21 cellular contexts compared by ENCODE assay signal in genomic region chr2:4024561-4024960, GRCh38.
"Had no signal": no experiment of that assay in that cellular context is flagged by ENCODE, and none has a peak within 500 bp of the region (broad histone marks: within the 10 kb centered on the region; RNA-seq: fewer than 3 reads in every experiment).

No MANE protein-coding gene starts in this region.

- H3K4me3 ChIP-seq: colonic mucosa, coronary artery, dorsolateral prefrontal cortex, esophagus squamous epithelium, gastrocnemius medialis, gastroesophageal sphincter, heart left ventricle, heart right ventricle had no signal

- H3K36me3 ChIP-seq: colonic mucosa, esophagus squamous epithelium, gastrocnemius medialis, gastroesophageal sphincter, heart left ventricle, heart right ventricle had no signal

- H3K9me3 ChIP-seq: colonic mucosa, gastrocnemius medialis, gastroesophageal sphincter, heart left ventricle had no signal

- DNase-seq: colonic mucosa; cortex of kidney; dermis blood vessel endothelial cell; dorsolateral prefrontal cortex; effector CD4-positive, alpha-beta T cell; effector CD8-positive, alpha-beta T cell; effector memory CD4-positive, alpha-beta T cell; effector memory CD8-positive, alpha-beta T cell; endodermal cell; erythroblast; esophagus squamous epithelium; foreskin fibroblast; foreskin keratinocyte; foreskin melanocyte; gastrocnemius medialis; glutamatergic neuron; heart left ventricle; heart right ventricle had no signal

- H3K27ac ChIP-seq: colonic mucosa, coronary artery, dorsolateral prefrontal cortex, epithelial cell of prostate, esophagus squamous epithelium, foreskin keratinocyte, gastrocnemius medialis, gastroesophageal sphincter, heart left ventricle, heart right ventricle had no signal

- H3K27me3 ChIP-seq: colonic mucosa, dorsolateral prefrontal cortex, esophagus squamous epithelium, foreskin keratinocyte, gastrocnemius medialis, gastroesophageal sphincter, heart right ventricle had no signal

- H3K4me1 ChIP-seq: colonic mucosa, esophagus squamous epithelium, foreskin keratinocyte, gastrocnemius medialis, gastroesophageal sphincter, heart left ventricle, heart right ventricle had no signal
